In the genomic region with DNA sequence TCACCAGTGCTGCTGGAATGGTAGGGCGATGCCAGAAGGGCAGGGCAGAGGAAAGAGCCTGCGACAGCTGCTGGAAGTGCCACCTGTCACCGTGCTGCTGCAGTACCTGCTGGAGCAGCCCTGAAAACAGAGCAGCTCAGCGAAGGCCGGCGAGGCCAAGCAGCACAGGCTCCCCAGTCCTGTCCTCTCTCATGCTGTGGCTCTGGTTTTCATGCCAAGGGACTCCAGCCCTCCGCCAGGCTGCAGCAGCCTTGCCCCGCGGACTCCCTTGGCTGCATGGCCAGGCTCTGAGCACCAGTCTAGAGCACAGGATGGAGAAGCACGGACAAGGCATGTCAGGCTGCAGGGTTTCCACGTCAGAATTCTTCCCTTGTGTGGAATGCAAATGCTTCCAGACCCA, we compare ENCODE assay signal across 24 cellular contexts. TPM values are rescaled to one million over a fixed set of nuclear protein-coding genes. Genes with fewer than 3 reads are reported as not detected.
DNase-seq lines count a peak whose midpoint lies in the region; ATAC-seq and TF ChIP-seq lines count a peak whose summit lies in the region.
"Had no signal": no experiment of that assay in that cellular context is flagged by ENCODE, and none has a peak within 500 bp of the region (broad histone marks: within the 10 kb centered on the region; RNA-seq: fewer than 3 reads in every experiment).

No MANE protein-coding gene starts in this region.

- intact Hi-C loops in heart left ventricle (cut with DNase I): loop anchor here in 2 of 10 donors (5.0 to 10.0 kb wide), 2 partner anchors 58 to 60 kb away; no protein-coding TSS in a partner anchor
- intact Hi-C loops in cardiac septum (cut with DNase I): no loop called here
- intact Hi-C loops in left ventricle myocardium inferior (cut with micrococcal nuclease): no loop called here

- H3K9ac ChIP-seq in rectal smooth muscle tissue (ENCODE audit: low read length): no peak overlapping the region

- no peaks in the 10 kb centered on the region for H3K36me3 ChIP-seq in heart left ventricle
- H3K36me3 ChIP-seq in left ventricle myocardium inferior: no peaks in the 10 kb centered on the region
- no peaks in the 10 kb centered on the region for H3K36me3 ChIP-seq in rectal smooth muscle tissue (ENCODE audit: control insufficient read depth, insufficient read depth, low read length)
- H3K36me3 ChIP-seq in brain microvascular endothelial cell (replicated peaks): no peaks in the 10 kb centered on the region
- H3K36me3 ChIP-seq: breast epithelium, gastrocnemius medialis, left lung, right lobe of liver, thyroid gland had no signal

- in situ Hi-C loops in brain microvascular endothelial cell (cut with HindIII; ENCODE audit: low pct_ligation_motif_present, low sequenced_read_pairs): no loop called here

- 56 to 70% (median 58%) methylated on average over 4 to 11 of the region's 11 CpGs for WGBS in heart left ventricle, 4 donors

- H3K27ac ChIP-seq in heart left ventricle (peak overlapping the region; percentile 44 to 94 (median 89)), left ventricle myocardium inferior (replicated peaks) (peak overlapping the region; percentile 89), rectal smooth muscle tissue (ENCODE audit: low read depth, low read length) (peak overlapping the region; percentile 82), brain microvascular endothelial cell (no peak overlapping the region)
- H3K27ac ChIP-seq: gastrocnemius medialis, left lung, thyroid gland had no signal

- ATAC-seq in heart left ventricle (no peak), GM19328 (IDR thresholded peaks at IDR 0.05; ENCODE audit: unreplicated experiment) (no peak), GM19455 (IDR thresholded peaks at IDR 0.05; ENCODE audit: unreplicated experiment) (no peak)
- ATAC-seq: gastrocnemius medialis; left lung; natural killer cell; right lobe of liver; stimulated activated naive B cell treated with anti-CD40 and anti-IgM and Interleukin-4, amounts not matched to agents 10 μg/mL and 1 μg/mL and 100 μg/mL, for 72 hours had no signal

- H3K9me3 ChIP-seq in heart left ventricle (no peaks in the 10 kb centered on the region), left ventricle myocardium inferior (replicated peaks) (no peaks in the 10 kb centered on the region)
- H3K9me3 ChIP-seq: breast epithelium, gastrocnemius medialis, left lung, right lobe of liver, thyroid gland had no signal

- TF ChIP-seq POLR2A in heart left ventricle (IDR thresholded peaks at IDR 0.05): no peak

- H3K4me1 ChIP-seq in heart left ventricle: peaks cover 0 to 94% (median 41%) of the 10 kb centered on the region in 12 donors
- H3K4me1 ChIP-seq in left ventricle myocardium inferior: peaks cover 96% of the 10 kb centered on the region
- peaks cover 54% of the 10 kb centered on the region for H3K4me1 ChIP-seq in rectal smooth muscle tissue (ENCODE audit: control insufficient read depth, insufficient read depth, low read length)
- H3K4me1 ChIP-seq: breast epithelium, gastrocnemius medialis, left lung, thyroid gland had no signal

- H3K4me3 ChIP-seq in heart left ventricle: no peak overlapping the region
- peak overlapping the region; percentile 50 for H3K4me3 ChIP-seq in left ventricle myocardium inferior
- no peak overlapping the region for H3K4me3 ChIP-seq in rectal smooth muscle tissue (ENCODE audit: low read length)
- no peak overlapping the region for H3K4me3 ChIP-seq in brain microvascular endothelial cell (ENCODE audit: low read depth, low read length)
- H3K4me3 ChIP-seq: breast epithelium, gastrocnemius medialis, left lung, right lobe of liver, thyroid gland had no signal

- TF ChIP-seq CTCF in heart left ventricle (IDR thresholded peaks at IDR 0.05) (no peak), left ventricle myocardium inferior (IDR thresholded peaks at IDR 0.05; ENCODE audit: borderline replicate concordance) (no peak), brain microvascular endothelial cell (IDR thresholded peaks at IDR 0.05; ENCODE audit: low read depth, low read length, missing control alignments) (no peak)

- no peaks in the 10 kb centered on the region for H3K27me3 ChIP-seq in heart left ventricle
- H3K27me3 ChIP-seq in left ventricle myocardium inferior (ENCODE audit: low read depth): no peaks in the 10 kb centered on the region
- H3K27me3 ChIP-seq in rectal smooth muscle tissue (ENCODE audit: control insufficient read depth, insufficient read depth, low read length): no peaks in the 10 kb centered on the region
- peaks cover 23% of the 10 kb centered on the region for H3K27me3 ChIP-seq in brain microvascular endothelial cell (replicated peaks)
- H3K27me3 ChIP-seq: breast epithelium, gastrocnemius medialis, left lung, right lobe of liver, thyroid gland had no signal

- DNase-seq in heart left ventricle (peak in 3 of 5 donors; percentile 7 to 55 (median 28)), cardiac septum (ENCODE audit: low spot score) (no peak), left ventricle myocardium inferior (no peak), brain microvascular endothelial cell (no peak), NOMO-1 treated with dmso at 0.1 percent for 144 hours (lab: John Stamatoyannopoulos, UW; ENCODE audit: unreplicated experiment) (no peak)
- DNase-seq: activated CD4-positive, alpha-beta T cell treated with anti-CD3 and anti-CD28 coated beads, Interleukin-2, amount 50 U/mL, for 4 hours; activated CD4-positive, CD25-positive, alpha-beta regulatory T cell; activated naive CD4-positive, alpha-beta T cell treated with Interleukin-2 at 50 U/mL for 16 hours; CD4-positive, CD25-positive, alpha-beta regulatory T cell; endodermal cell; gastrocnemius medialis; left lung; natural killer cell; NCI-H187; right lobe of liver; RPMI8226; stimulated activated CD4-positive, alpha-beta T cell treated with anti-CD3 and anti-CD28 coated beads, Interleukin-4, amount 100 ng/mL, for 24 hours; stimulated activated naive B cell treated with anti-CD40 and anti-IgM and Interleukin-4, amounts not matched to agents 10 μg/mL and 1 μg/mL and 100 μg/mL, for 72 hours; T-helper 1 cell; thyroid gland had no signal

RNA-seq across cellular contexts. Expression of a gene that starts 43.9 kb away (rescaled TPM):
- total RNA-seq in heart left ventricle: 100 to 1,000 TPM; 106 to 276 (median 170) TPM
- 10 to 100 TPM; 78.5 to 84.1 TPM for polyA plus RNA-seq in heart left ventricle
- total RNA-seq in cardiac septum: 192 TPM
- total RNA-seq in left ventricle myocardium inferior: 249 TPM
- total RNA-seq: CD4-positive, CD25-positive, alpha-beta regulatory T cell; natural killer cell had no signal

Comparison
In these comparisons a context has a peak if more than half of its experiments do, and no peak if none do; other contexts are left out.
1. DNase-seq: peak in heart left ventricle (3 of 5); none in cardiac septum (single experiment), left ventricle myocardium inferior (single experiment), brain microvascular endothelial cell (single experiment) and NOMO-1 treated with dmso at 0.1 percent for 144 hours (single experiment).